Comparison of ENCODE assay signal across 22 cellular contexts in genomic region chr1:197841158-197841557, GRCh38.
"Had no signal": no experiment of that assay in that cellular context is flagged by ENCODE, and none has a peak within 500 bp of the region (broad histone marks: within the 10 kb centered on the region; RNA-seq: fewer than 3 reads in every experiment).

No MANE protein-coding gene starts in this region.

- H3K27ac ChIP-seq: heart right ventricle, neural progenitor cell, spleen, thoracic aorta, vagina, WERI-Rb-1 had no signal

- H3K4me1 ChIP-seq: neural progenitor cell, spleen, vagina had no signal

- DNase-seq: activated CD4-positive, alpha-beta T cell treated with anti-CD3 and anti-CD28 coated beads for 1 hour; activated CD4-positive, alpha-beta T cell treated with anti-CD3 and anti-CD28 coated beads, Interleukin-2, amount 50 U/mL, for 1 hour; activated CD8-positive, alpha-beta T cell treated with anti-CD3 and anti-CD28 coated beads, Interleukin-2, amount 10 ng/mL, durations not matched to agents 7 days and 5 days; activated gamma-delta T cell; activated naive CD4-positive, alpha-beta T cell treated with anti-CD3 and anti-CD28 coated beads, Interleukin-2, amount 50 U/mL, for 16 hours; activated naive CD8-positive, alpha-beta T cell treated with anti-CD3 and anti-CD28 coated beads, Interleukin-2, amount 50 U/mL, for 24 hours; anterior cingulate cortex; effector CD4-positive, alpha-beta T cell; erythroblast; foreskin fibroblast; heart right ventricle; left colon; naive B cell; retina; spleen; stimulated activated CD4-positive, alpha-beta T cell treated with anti-CD3 and anti-CD28 coated beads, Interleukin-4, amount 100 ng/mL, for 1 hour; stimulated activated naive CD4-positive, alpha-beta T cell; WERI-Rb-1 had no signal

- H3K4me2 ChIP-seq: neural progenitor cell had no signal

- H3K27me3 ChIP-seq: neural progenitor cell, spleen, vagina had no signal

- H3K9me3 ChIP-seq: heart right ventricle, spleen, thoracic aorta, vagina had no signal

- H3K4me3 ChIP-seq: heart right ventricle, neural progenitor cell, spleen, thoracic aorta, vagina had no signal

- H3K9ac ChIP-seq: neural progenitor cell had no signal

- FAIRE-seq: keratinocyte had no signal

- H3K36me3 ChIP-seq: heart right ventricle, neural progenitor cell, spleen, thoracic aorta, vagina, WERI-Rb-1 had no signal

- ATAC-seq: activated CD8-positive, alpha-beta T cell treated with anti-CD3 and anti-CD28 coated beads, Interleukin-2, amount 10 ng/mL, durations not matched to agents 7 days and 5 days; activated naive CD8-positive, alpha-beta T cell treated with anti-CD3 and anti-CD28 coated beads, Interleukin-2, amount 50 U/mL, for 24 hours; heart right ventricle had no signal
